ENCODE assay signal across 8 cellular contexts in genomic region chr14:94026173-94026885, GRCh38. TPM values are rescaled to one million over a fixed set of nuclear protein-coding genes. Genes with fewer than 3 reads are reported as not detected.
DNase-seq lines count a peak whose midpoint lies in the region; ATAC-seq and TF ChIP-seq lines count a peak whose summit lies in the region.

TSS of gene OTUB2 (plus strand) at chr14:94026340. CDS start at chr14:94026538, 198 bp downstream.

- peak within 1 kb of the TSS; percentile 78 for H3K4me3 ChIP-seq in osteoblast (ENCODE audit: insufficient read depth, low read length)
- peak within 1 kb of the TSS; percentile 78 for H3K4me3 ChIP-seq in thoracic aorta

- H3K27me3 Mint-ChIP-seq in activated naive CD8-positive, alpha-beta T cell = peaks cover 1% of the 10 kb centered on the region

- H3K4me1 ChIP-seq in osteoblast (ENCODE audit: insufficient read depth, low read length) (peaks cover 5% of the 10 kb centered on the region), thoracic aorta (ENCODE audit: control insufficient read depth in 1 of 2, low read depth in 2 of 2) (no peaks in the 10 kb centered on the region)

- ATAC-seq in HG02623 (IDR thresholded peaks at IDR 0.05; ENCODE audit: unreplicated experiment) (peak; percentile 100), thoracic aorta (ENCODE audit: insufficient number of reproducible peaks, low FRiP score, low read depth) (peak; percentile 96)

- peak within 1 kb of the TSS; percentile 34 for H3K27ac Mint-ChIP-seq in activated naive CD8-positive, alpha-beta T cell

- H3K36me3 Mint-ChIP-seq in activated naive CD8-positive, alpha-beta T cell = no peaks in the 10 kb centered on the region

- H3K79me2 ChIP-seq in osteoblast (ENCODE audit: insufficient read depth, low read length) = no peaks in the 10 kb centered on the region

- H3K4me3 Mint-ChIP-seq in activated naive CD8-positive, alpha-beta T cell = peak within 1 kb of the TSS; percentile 86

- H3K36me3 ChIP-seq in osteoblast (ENCODE audit: insufficient read depth, low read length) (no peaks in the 10 kb centered on the region), thoracic aorta (no peaks in the 10 kb centered on the region)

- DNase-seq in GM04503 (ENCODE audit: low read depth) = peak; percentile 95
- DNase-seq in NCI-H1092 treated with DMSO at 0.1 percent for 48 hours (lab: John Stamatoyannopoulos, UW) = peak; percentile 97
- peak; percentile 63 for DNase-seq in SKM-1 (lab: John Stamatoyannopoulos, UW; ENCODE audit: unreplicated experiment)
- DNase-seq in head of caudate nucleus = peak; percentile 95 to 99 (median 98)
- peak; percentile 100 for DNase-seq in osteoblast (ENCODE audit: insufficient read length, low spot score, missing footprints)
- peak; percentile 91 for DNase-seq in thoracic aorta (ENCODE audit: low spot score)

- TF ChIP-seq CTCF in osteoblast (IDR thresholded peaks at IDR 0.05; ENCODE audit: extremely low read depth, low read depth, low read length) (no peak), thoracic aorta (IDR thresholded peaks at IDR 0.05) (no peak)

- H3K4me1 Mint-ChIP-seq in activated naive CD8-positive, alpha-beta T cell (ENCODE audit: low read depth) = peaks cover 25% of the 10 kb centered on the region

- no peak within 1 kb of the TSS for H3K27ac ChIP-seq in osteoblast (ENCODE audit: low read depth, low read length)
- no peak within 1 kb of the TSS for H3K27ac ChIP-seq in thoracic aorta

- peaks cover 3% of the 10 kb centered on the region for H4K20me1 ChIP-seq in osteoblast (ENCODE audit: insufficient read depth, low read length)

- H3K9me3 ChIP-seq in osteoblast (ENCODE audit: low read depth, low read length) = no peaks in the 10 kb centered on the region
- H3K9me3 ChIP-seq in thoracic aorta = no peaks in the 10 kb centered on the region

- H3K9me3 Mint-ChIP-seq in activated naive CD8-positive, alpha-beta T cell (ENCODE audit: low read depth) = no peaks in the 10 kb centered on the region

- peak within 1 kb of the TSS; percentile 79 for H3K4me2 ChIP-seq in osteoblast (ENCODE audit: insufficient read depth, low read length)

- H3K27me3 ChIP-seq in osteoblast (ENCODE audit: insufficient read depth, low read length) = no peaks in the 10 kb centered on the region
- no peaks in the 10 kb centered on the region for H3K27me3 ChIP-seq in thoracic aorta (replicated peaks; ENCODE audit: insufficient read depth)

- intact Hi-C loops in head of caudate nucleus (cut with DNase I) = no loop called here

- peak within 1 kb of the TSS; percentile 79 for H2AFZ ChIP-seq in osteoblast (ENCODE audit: low read length)

RNA-seq across cellular contexts. Expression of gene OTUB2, which starts in this region (rescaled TPM):
- total RNA-seq in osteoblast = 1.2 and 1.4 TPM in 2 replicates
- under 1 TPM; 0.14 to 0.71 TPM for total RNA-seq in thoracic aorta

Comparison
In these comparisons a context has a peak if more than half of its experiments do, and no peak if none do; other contexts are left out.
1. Peak in DNase-seq, ATAC-seq and H3K4me3 ChIP-seq in thoracic aorta; RNA of the gene not detected or under 1 TPM.